30 cellular contexts compared by ENCODE assay signal in genomic region chr4:184744251-184744650, GRCh38. TPM values are rescaled to one million over a fixed set of nuclear protein-coding genes. Genes with fewer than 3 reads are reported as not detected.
"Had no signal": no experiment of that assay in that cellular context is flagged by ENCODE, and none has a peak within 500 bp of the region (broad histone marks: within the 10 kb centered on the region; RNA-seq: fewer than 3 reads in every experiment).

No MANE protein-coding gene starts in this region.

- H3K9me3 ChIP-seq: ascending aorta, body of pancreas, SJSA1 had no signal

- H3K27me3 Mint-ChIP-seq: activated naive CD8-positive, alpha-beta T cell treated with anti-CD3 and anti-CD28 coated beads, Interleukin-2, amount 50 U/mL, for 24 hours had no signal

- H3K4me3 Mint-ChIP-seq: activated CD8-positive, alpha-beta T cell treated with anti-CD3 and anti-CD28 coated beads, Interleukin-2, amount 10 ng/mL, durations not matched to agents 7 days and 5 days; activated naive CD8-positive, alpha-beta T cell treated with anti-CD3 and anti-CD28 coated beads, Interleukin-2, amount 50 U/mL, for 24 hours; T-helper 1 cell treated with Interleukin-12 subunit alpha and Interleukin-12 subunit beta and Interleukin-4 antibody, amounts not matched to agents 30 μg/mL and 1 μg/mL, for 36 hours; WTC11 had no signal

- H3K27ac ChIP-seq: body of pancreas, SJSA1 had no signal

- H3K27ac Mint-ChIP-seq: activated CD8-positive, alpha-beta T cell treated with anti-CD3 and anti-CD28 coated beads, Interleukin-2, amount 10 ng/mL, durations not matched to agents 7 days and 5 days; activated naive CD4-positive, alpha-beta T cell treated with anti-CD3 and anti-CD28 coated beads, Interleukin-2, amount 50 U/mL, for 72 hours; activated naive CD8-positive, alpha-beta T cell treated with anti-CD3 and anti-CD28 coated beads, Interleukin-2, amount 50 U/mL, for 24 hours; T-helper 1 cell treated with Interleukin-12 subunit alpha and Interleukin-12 subunit beta and Interleukin-4 antibody, amounts not matched to agents 30 μg/mL and 1 μg/mL, for 36 hours; WTC11 had no signal

- DNase-seq: activated CD4-positive, alpha-beta T cell treated with anti-CD3 and anti-CD28 coated beads for 48 hours; activated CD4-positive, alpha-beta T cell treated with anti-CD3 and anti-CD28 coated beads, Interleukin-2, amount 50 U/mL, for 4 hours; activated CD4-positive, CD25-positive, alpha-beta regulatory T cell treated with anti-CD3 and anti-CD28 coated beads, Interleukin-2, amount 50 U/mL, for 72 hours; activated CD8-positive, alpha-beta memory T cell treated with anti-CD3 and anti-CD28 coated beads, Interleukin-2, amount 50 U/mL, for 48 hours; activated CD8-positive, alpha-beta T cell treated with anti-CD3 and anti-CD28 coated beads, Interleukin-2, amount 10 ng/mL, durations not matched to agents 7 days and 5 days; activated naive CD4-positive, alpha-beta T cell; activated naive CD8-positive, alpha-beta T cell treated with anti-CD3 and anti-CD28 coated beads, Interleukin-2, amount 50 U/mL, for 24 hours; activated T-cell treated with anti-CD3 and anti-CD28 coated beads, Interleukin-2, amount 50 U/mL, for 1 hour; amniotic stem cell; body of pancreas; central memory CD4-positive, alpha-beta T cell; Kasumi-1; KBM-7; NCI-H1048; NCI-H1694; NCI-H2029; NCI-H2107; NCI-H2171 treated with DMSO at 0.1 percent for 48 hours; NCI-H226; NCI-H510A; NCI-H526 treated with DMSO at 0.1 percent for 48 hours; PC-3; SHP77 had no signal

- FAIRE-seq: bronchial epithelial cell, RCC 7860 had no signal

- H3K36me3 Mint-ChIP-seq: activated naive CD4-positive, alpha-beta T cell treated with anti-CD3 and anti-CD28 coated beads, Interleukin-2, amount 50 U/mL, for 72 hours had no signal

- H3K27me3 ChIP-seq: ascending aorta, body of pancreas, SJSA1 had no signal

- H3K9me3 Mint-ChIP-seq: activated naive CD4-positive, alpha-beta T cell treated with anti-CD3 and anti-CD28 coated beads, Interleukin-2, amount 50 U/mL, for 72 hours; activated naive CD8-positive, alpha-beta T cell treated with anti-CD3 and anti-CD28 coated beads, Interleukin-2, amount 50 U/mL, for 24 hours; T-helper 1 cell treated with Interleukin-12 subunit alpha and Interleukin-12 subunit beta and Interleukin-4 antibody, amounts not matched to agents 30 μg/mL and 1 μg/mL, for 36 hours had no signal

- H3K4me3 ChIP-seq: ascending aorta, body of pancreas, SJSA1 had no signal

- ATAC-seq: activated CD8-positive, alpha-beta T cell treated with anti-CD3 and anti-CD28 coated beads, Interleukin-2, amount 10 ng/mL, durations not matched to agents 7 days and 5 days; activated naive CD4-positive, alpha-beta T cell treated with anti-CD3 and anti-CD28 coated beads, Interleukin-2, amount 50 U/mL, for 72 hours; activated naive CD8-positive, alpha-beta T cell treated with anti-CD3 and anti-CD28 coated beads, Interleukin-2, amount 50 U/mL, for 24 hours; body of pancreas; PC-3; WTC11 had no signal

- H3K36me3 ChIP-seq: ascending aorta, SJSA1 had no signal

RNA-seq across cellular contexts. Expression of gene CENPU, which starts 10.4 kb away (rescaled TPM):
- total RNA-seq: ascending aorta had no signal
